ENCODE assay signal across 11 cellular contexts in genomic region chr20:10637563-10637962, GRCh38. TPM values are rescaled to one million over a fixed set of nuclear protein-coding genes. Genes with fewer than 3 reads are reported as not detected.
DNase-seq lines count a peak whose midpoint lies in the region; ATAC-seq, FAIRE-seq and TF ChIP-seq lines count a peak whose summit lies in the region.
"Had no signal": no experiment of that assay in that cellular context is flagged by ENCODE, and none has a peak within 500 bp of the region (broad histone marks: within the 10 kb centered on the region; RNA-seq: fewer than 3 reads in every experiment).

No MANE protein-coding gene starts in this region.

- H3K9me3 Mint-ChIP-seq in neural progenitor cell = no peaks in the 10 kb centered on the region
- no peaks in the 10 kb centered on the region for H3K9me3 Mint-ChIP-seq in activated naive CD4-positive, alpha-beta T cell treated with anti-CD3 and anti-CD28 coated beads, Interleukin-2, amount 10 ng/mL, durations not matched to agents 7 days and 5 days

- peaks cover 8% of the 10 kb centered on the region for H3K27me3 Mint-ChIP-seq in neural progenitor cell (ENCODE audit: insufficient read depth, low read depth)
- no peaks in the 10 kb centered on the region for H3K27me3 Mint-ChIP-seq in activated naive CD4-positive, alpha-beta T cell treated with anti-CD3 and anti-CD28 coated beads, Interleukin-2, amount 10 ng/mL, durations not matched to agents 7 days and 5 days

- TF ChIP-seq POLR2A in HepG2 (IDR thresholded peaks at IDR 0.05; ENCODE audit: insufficient read depth in 1 of 2, low read depth in 2 of 2, low read length in 2 of 2) = no peak
- no peak for TF ChIP-seq POLR2A in right lobe of liver (IDR thresholded peaks at IDR 0.05)

- in situ Hi-C loops in HepG2 (cut with HindIII; ENCODE audit: extremely low pct_ligation_motif_present, low pct_unique_long_range_greater_than_20kb) = loop anchor here (5.0 kb wide), 1 partner anchor 85 kb away; no protein-coding TSS in a partner anchor

- H3K4me3 ChIP-seq in HepG2 (replicated peaks in 1 of 3; ENCODE audit: insufficient read depth in 1 of 3, low read depth in 2 of 3, low read length in 3 of 3) (no peak overlapping the region), right lobe of liver (no peak overlapping the region), esophagus (ENCODE audit: low read depth in 1 of 2, low read length in 2 of 2) (no peak overlapping the region), neural progenitor cell (no peak overlapping the region)

- no TSS peak for BruUV-seq in HepG2 (replicated peaks; lab: Mats Ljungman, UMichigan)

- no peak overlapping the region for H3K9ac ChIP-seq in HepG2 (ENCODE audit: insufficient read depth, low read depth, low read length)
- no peak overlapping the region for H3K9ac ChIP-seq in neural progenitor cell

- FAIRE-seq in HepG2 (lab: Jason Lieb, UNC) = no peak

- no peaks in the 10 kb centered on the region for H4K20me1 ChIP-seq in HepG2 (ENCODE audit: insufficient read depth, low read length)
- H4K20me1 ChIP-seq in neural progenitor cell (ENCODE audit: low read depth) = peaks cover 58% of the 10 kb centered on the region

- H2AFZ ChIP-seq in HepG2 (ENCODE audit: low read length) (no peak overlapping the region), neural progenitor cell (replicated peaks) (no peak overlapping the region)

- DNase-seq in HepG2 (ENCODE audit: low spot score) = no peak
- no peak for DNase-seq in right lobe of liver
- peak; percentile 92 for DNase-seq in neural progenitor cell (ENCODE audit: low spot score)
- no peak for DNase-seq in activated naive CD4-positive, alpha-beta T cell treated with anti-CD3 and anti-CD28 coated beads, Interleukin-2, amount 10 ng/mL, durations not matched to agents 7 days and 5 days
- no peak for DNase-seq in occipital lobe (lab: John Stamatoyannopoulos, UW)
- DNase-seq in activated CD4-positive, alpha-beta T cell treated with anti-CD3 and anti-CD28 coated beads for 4 hours = no peak
- DNase-seq: activated CD8-positive, alpha-beta memory T cell treated with anti-CD3 and anti-CD28 coated beads, Interleukin-2, amount 50 U/mL, for 48 hours; NCI-H2029 treated with DMSO at 0.1 percent for 48 hours; RPMI8226 had no signal

- TF ChIP-seq EP300 in HepG2 (IDR thresholded peaks at IDR 0.05; ENCODE audit: low read depth in 2 of 2, low read length in 2 of 2) (no peak), HepG2 (CRISPR knock-in tag; IDR thresholded peaks at IDR 0.05; ENCODE audit: borderline replicate concordance) (no peak)

- H3K27ac ChIP-seq in HepG2 (ENCODE audit: extremely low read length, insufficient read depth, low read length) = no peak overlapping the region
- peak overlapping the region in 1 of 3 donors; percentile 22 for H3K27ac ChIP-seq in right lobe of liver
- peak overlapping the region; percentile 93 to 95 for H3K27ac ChIP-seq in esophagus (ENCODE audit: low read depth in 2 of 2, low read length in 1 of 2)
- peak overlapping the region; percentile 88 for H3K27ac ChIP-seq in neural progenitor cell

- H3K4me1 Mint-ChIP-seq in neural progenitor cell = peaks cover 96% of the 10 kb centered on the region
- H3K4me1 Mint-ChIP-seq in activated naive CD4-positive, alpha-beta T cell treated with anti-CD3 and anti-CD28 coated beads, Interleukin-2, amount 10 ng/mL, durations not matched to agents 7 days and 5 days = peaks cover 9% of the 10 kb centered on the region

- peaks cover 37% of the 10 kb centered on the region for H3K36me3 Mint-ChIP-seq in neural progenitor cell
- no peaks in the 10 kb centered on the region for H3K36me3 Mint-ChIP-seq in activated naive CD4-positive, alpha-beta T cell treated with anti-CD3 and anti-CD28 coated beads, Interleukin-2, amount 10 ng/mL, durations not matched to agents 7 days and 5 days

- WGBS in HepG2 (ENCODE audit: low lambda C conversion rate) = 95% methylated on average over 6 of the region's 6 CpGs
- 81% methylated on average over 6 of the region's 6 CpGs for WGBS in right lobe of liver (ENCODE audit: insufficient coverage, low coverage, low lambda C conversion rate, missing lambda C conversion rate)
- WGBS in esophagus, 2 donors = 43 to 55% methylated on average over 6 of the region's 6 CpGs

- no peaks in the 10 kb centered on the region for H3K4me1 ChIP-seq in HepG2 (ENCODE audit: insufficient read depth, low read length)
- no peaks in the 10 kb centered on the region for H3K4me1 ChIP-seq in right lobe of liver
- peaks cover 6 to 23% of the 10 kb centered on the region in 2 donors for H3K4me1 ChIP-seq in esophagus (ENCODE audit: control insufficient read depth in 2 of 2, insufficient read depth in 2 of 2, low read length in 1 of 2)
- peaks cover 87% of the 10 kb centered on the region for H3K4me1 ChIP-seq in neural progenitor cell

- no peak overlapping the region for H3K4me2 ChIP-seq in HepG2 (ENCODE audit: low read depth, low read length)
- peak overlapping the region; percentile 49 for H3K4me2 ChIP-seq in neural progenitor cell

- TF ChIP-seq CTCF in HepG2 (CRISPR knock-in tag; IDR thresholded peaks at IDR 0.05) (no peak), right lobe of liver (IDR thresholded peaks at IDR 0.05) (no peak), neural progenitor cell (IDR thresholded peaks at IDR 0.05) (no peak)

- H3K9me3 ChIP-seq in HepG2 (ENCODE audit: low read length) = no peaks in the 10 kb centered on the region
- no peaks in the 10 kb centered on the region for H3K9me3 ChIP-seq in right lobe of liver
- no peaks in the 10 kb centered on the region for H3K9me3 ChIP-seq in esophagus (ENCODE audit: control insufficient read depth in 2 of 2, insufficient read depth in 1 of 2, low read depth in 1 of 2, low read length in 1 of 2)
- no peaks in the 10 kb centered on the region for H3K9me3 ChIP-seq in neural progenitor cell (ENCODE audit: low read depth)

- peak overlapping the region; percentile 71 for H3K4me3 Mint-ChIP-seq in neural progenitor cell
- no peak overlapping the region for H3K4me3 Mint-ChIP-seq in activated naive CD4-positive, alpha-beta T cell treated with anti-CD3 and anti-CD28 coated beads, Interleukin-2, amount 10 ng/mL, durations not matched to agents 7 days and 5 days

- CTCF ChIA-PET in HepG2 (lab: Yijun Ruan, JAX; ENCODE audit: low intra/inter-chr PET ratio, low total read pairs) = no interaction called here
- CTCF ChIA-PET in activated naive CD4-positive, alpha-beta T cell treated with anti-CD3 and anti-CD28 coated beads, Interleukin-2, amount 10 ng/mL, durations not matched to agents 7 days and 5 days (lab: Charles Lee) = interaction anchor here (1.2 kb wide), 1 partner anchor 170 kb away, joined by 3 read pairs; no protein-coding TSS in a partner anchor

- peak overlapping the region; percentile 91 for H3K27ac Mint-ChIP-seq in neural progenitor cell
- H3K27ac Mint-ChIP-seq in activated naive CD4-positive, alpha-beta T cell treated with anti-CD3 and anti-CD28 coated beads, Interleukin-2, amount 10 ng/mL, durations not matched to agents 7 days and 5 days = no peak overlapping the region

- H3K27me3 ChIP-seq in HepG2 (ENCODE audit: control insufficient read depth in 1 of 2, insufficient read depth in 2 of 2, low read length in 2 of 2) = no peaks in the 10 kb centered on the region
- no peaks in the 10 kb centered on the region for H3K27me3 ChIP-seq in right lobe of liver
- no peaks in the 10 kb centered on the region for H3K27me3 ChIP-seq in esophagus (ENCODE audit: control insufficient read depth in 1 of 2, insufficient read depth in 2 of 2, low read length in 2 of 2)
- no peaks in the 10 kb centered on the region for H3K27me3 ChIP-seq in neural progenitor cell

- H3K36me3 ChIP-seq in HepG2 (replicated peaks in 1 of 2; ENCODE audit: control insufficient read depth in 1 of 2, insufficient read depth in 2 of 2, low read length in 2 of 2) = peaks cover 32 to 44% of the 10 kb centered on the region in 2 experiments
- peaks cover 0 to 7% (median 1%) of the 10 kb centered on the region in 4 donors for H3K36me3 ChIP-seq in right lobe of liver
- peaks cover 17 to 33% of the 10 kb centered on the region in 2 donors for H3K36me3 ChIP-seq in esophagus (ENCODE audit: control insufficient read depth in 2 of 2, insufficient read depth in 2 of 2, low read length in 1 of 2)
- peaks cover 7% of the 10 kb centered on the region for H3K36me3 ChIP-seq in neural progenitor cell

- TF ChIP-seq RAD21 in HepG2 (CRISPR knock-in tag; IDR thresholded peaks at IDR 0.05) = no peak

- H3K79me2 ChIP-seq in HepG2 (ENCODE audit: insufficient read depth, low read length) = no peaks in the 10 kb centered on the region
- H3K79me2 ChIP-seq in neural progenitor cell (ENCODE audit: low read depth) = peaks cover 23% of the 10 kb centered on the region

- POLR2A ChIA-PET in HepG2 (lab: Yijun Ruan, JAX) = interaction anchor here (1.1 kb wide), 1 partner anchor 34 kb away, joined by 4 read pairs; no protein-coding TSS in a partner anchor

- H3F3A ChIP-seq in neural progenitor cell (ENCODE audit: low read depth) = peaks cover 80% of the 10 kb centered on the region

- intact Hi-C loops in HepG2 (cut with micrococcal nuclease; ENCODE audit: unreplicated experiment) = loop anchor here (2.0 to 10.0 kb wide), 3 partner anchors 15 to 203 kb away; partner anchors contain the start of genes MKKS and SLX4IP
- intact Hi-C loops in right lobe of liver (cut with DNase I) = no loop called here

- ATAC-seq in HepG2 (no peak), right lobe of liver (no peak), HG03469 (IDR thresholded peaks at IDR 0.05; ENCODE audit: unreplicated experiment) (no peak)

RNA-seq across cellular contexts. Expression of gene JAG1, which starts 36.2 kb away (rescaled TPM):
- 18.1 and 56.3 TPM in 2 replicates for total RNA-seq in HepG2 (2016; rRNA removed; fragmentation: Illumina TruSeq; extraction: Trizol)
- 30.6 and 34.3 TPM in 2 replicates for total RNA-seq in HepG2 (2016; cell fraction: cytosol; rRNA removed; fragmentation: Illumina TruSeq; extraction: Trizol; ENCODE audit: low read depth)
- total RNA-seq in HepG2 (2016; cell fraction: insoluble cytoplasmic fraction; rRNA removed; fragmentation: Illumina TruSeq; extraction: Trizol) = 15.5 and 55.3 TPM in 2 replicates
- 13.4 and 15.1 TPM in 2 replicates for total RNA-seq in HepG2 (2016; cell fraction: membrane; rRNA removed; fragmentation: Illumina TruSeq; extraction: Trizol)
- 102 and 121 TPM in 2 replicates for total RNA-seq in HepG2 (2016; cell fraction: nucleus; rRNA removed; fragmentation: Illumina TruSeq; extraction: Trizol)
- polyA plus RNA-seq in HepG2 (2011; rRNA removed) = 43.0 and 47.1 TPM in 2 replicates
- 33.0 and 33.7 TPM in 2 replicates for polyA plus RNA-seq in HepG2 (2011; cell fraction: cytosol; rRNA removed)
- 120 and 155 TPM in 2 replicates for polyA plus RNA-seq in HepG2 (2011; cell fraction: nucleus; rRNA removed)
- 35.8 and 54.0 TPM in 2 replicates for polyA plus RNA-seq in HepG2 (2012)
- 0.86 and 1.3 TPM in 2 replicates for polyA plus RNA-seq in HepG2 (2016; cell fraction: cytosol; fragmentation: Illumina TruSeq; extraction: Trizol; ENCODE audit: low read depth)
- polyA plus RNA-seq in HepG2 (2016; cell fraction: insoluble cytoplasmic fraction; fragmentation: Illumina TruSeq; extraction: Trizol; ENCODE audit: low read depth) = 9.4 and 10.2 TPM in 2 replicates
- polyA plus RNA-seq in HepG2 (2016; cell fraction: membrane; fragmentation: Illumina TruSeq; extraction: Trizol; ENCODE audit: low read depth) = 2.2 and 3.0 TPM in 2 replicates
- polyA plus RNA-seq in HepG2 (2016; cell fraction: nucleus; fragmentation: Illumina TruSeq; extraction: Trizol; ENCODE audit: insufficient read depth, low read depth) = 112 and 122 TPM in 2 replicates
- polyA minus RNA-seq in HepG2 (2011; rRNA and poly(A)+ RNA removed; ENCODE audit: low replicate concordance) = 8.0 and 192 TPM in 2 replicates
- 103 and 108 TPM in 2 replicates for polyA minus RNA-seq in HepG2 (2011; cell fraction: cytosol; rRNA and poly(A)+ RNA removed)
- 248 and 302 TPM in 2 replicates for polyA minus RNA-seq in HepG2 (2011; cell fraction: nucleus; rRNA and poly(A)+ RNA removed)
- 1 to 10 TPM; 3.1 to 8.5 (median 6.7) TPM for total RNA-seq in right lobe of liver
- polyA plus RNA-seq in esophagus = 10 to 100 TPM; 36.5 to 48.8 TPM
- 121 and 129 TPM in 2 replicates for total RNA-seq in neural progenitor cell (ENCODE audit: low replicate concordance)
- total RNA-seq in occipital lobe = 26.0 TPM
